1 cellular context compared by ENCODE assay signal in genomic region chr10:101221479-101222246, GRCh38.
TF ChIP-seq lines count a peak whose summit lies in the region.

No MANE protein-coding gene starts in this region.

TF ChIP-seq in HEK293, 187 proteins besides CTCF, POLR2A, EP300 and RAD21 (continued from another document):
- no peak for TF ChIP-seq PRDM10 (tag by site-specific recombination; IDR thresholded peaks at IDR 0.05)
- 0 out of 2 replicates have a peak, but pooled peaks have one; percentile 22 for TF ChIP-seq ZBTB7A (tag by site-specific recombination; IDR thresholded peaks at IDR 0.05; ENCODE audit: low read depth)
- no peak for TF ChIP-seq ZNF202 (tag by site-specific recombination; IDR thresholded peaks at IDR 0.05; ENCODE audit: borderline replicate concordance)
- 0 out of 2 replicates have a peak, but pooled peaks have one; percentile 59 for TF ChIP-seq ZBTB48 (tag by site-specific recombination; IDR thresholded peaks at IDR 0.05)
- 0 out of 2 replicates have a peak, but pooled peaks have one; percentile 2 for TF ChIP-seq ZNF18 (tag by site-specific recombination; IDR thresholded peaks at IDR 0.05)
- no peak for TF ChIP-seq ZSCAN4 (tag by site-specific recombination; IDR thresholded peaks at IDR 0.05)
- TF ChIP-seq ZNF580 (tag by site-specific recombination; IDR thresholded peaks at IDR 0.05), result no peak
- no peak for TF ChIP-seq ZNF169 (tag by site-specific recombination; IDR thresholded peaks at IDR 0.05)
- TF ChIP-seq ZNF600 (tag by site-specific recombination; IDR thresholded peaks at IDR 0.05), result peak; percentile 35; the same call in 1 of the 2 replicates
